ENCODE assay signal across 1 cellular context in genomic region chr1:113928950-113929749, GRCh38.
TF ChIP-seq lines count a peak whose summit lies in the region.

HIPK1 (plus strand) TSS chr1:113929324.

TF ChIP-seq in HEK293, 187 proteins besides CTCF, POLR2A, EP300 and RAD21 (continued from another document and continues in another):
- TF ChIP-seq TSHZ1 (tag by site-specific recombination; IDR thresholded peaks at IDR 0.05; ENCODE audit: borderline replicate concordance) (no peak; the same call in 1 of the 2 replicates), BCL6B (tag by site-specific recombination; IDR thresholded peaks at IDR 0.05) (peak; percentile 39), PATZ1 (tag by site-specific recombination; IDR thresholded peaks at IDR 0.05) (peak; percentile 83), ZNF629 (tag by site-specific recombination; IDR thresholded peaks at IDR 0.05) (peak; percentile 99), ZNF785 (tag by site-specific recombination; IDR thresholded peaks at IDR 0.05) (peak; percentile 46; the same call in 1 of the 2 replicates), ZFP37 (tag by site-specific recombination; IDR thresholded peaks at IDR 0.05) (peak; percentile 92), HOXA7 (CRISPR knock-in tag; IDR thresholded peaks at IDR 0.05; ENCODE audit: borderline replicate concordance) (no peak), FEZF1 (tag by site-specific recombination; IDR thresholded peaks at IDR 0.05) (peak; percentile 53; the same call in 1 of the 2 replicates), EGR2 (tag by site-specific recombination; IDR thresholded peaks at IDR 0.05; ENCODE audit: low read depth) (peak; percentile 84), ZNF596 (tag by site-specific recombination; IDR thresholded peaks at IDR 0.05) (no peak), ZNF514 (tag by site-specific recombination; IDR thresholded peaks at IDR 0.05) (no peak), ZNF184 (tag by site-specific recombination; IDR thresholded peaks at IDR 0.05) (peak; percentile 39; the same call in 1 of the 2 replicates), ZNF175 (tag by site-specific recombination; IDR thresholded peaks at IDR 0.05) (no peak), ZNF133 (tag by site-specific recombination; IDR thresholded peaks at IDR 0.05) (peak; percentile 9; the same call in 1 of the 2 replicates), ZNF843 (tag by site-specific recombination; IDR thresholded peaks at IDR 0.05) (peak; percentile 69; the same call in 1 of the 2 replicates), ZNF558 (tag by site-specific recombination; IDR thresholded peaks at IDR 0.05) (no peak), ZNF658 (tag by site-specific recombination; IDR thresholded peaks at IDR 0.05) (no peak), ZSCAN18 (tag by site-specific recombination; IDR thresholded peaks at IDR 0.05) (peak; percentile 51; the same call in 1 of the 2 replicates), ZNF76 (tag by site-specific recombination; IDR thresholded peaks at IDR 0.05; ENCODE audit: borderline replicate concordance, low read depth) (peak; percentile 89), ZNF155 (tag by site-specific recombination; IDR thresholded peaks at IDR 0.05) (no peak), BCL11A (tag by site-specific recombination; IDR thresholded peaks at IDR 0.05; ENCODE audit: low read depth) (no peak), MZF1 (tag by site-specific recombination; IDR thresholded peaks at IDR 0.05; ENCODE audit: borderline replicate concordance) (peak; percentile 30; the same call in 1 of the 2 replicates), ZNF169 (tag by site-specific recombination; IDR thresholded peaks at IDR 0.05) (no peak), ZNF223 (tag by site-specific recombination; IDR thresholded peaks at IDR 0.05) (no peak), ZNF280D (tag by site-specific recombination; IDR thresholded peaks at IDR 0.05) (no peak), ZNF350 (tag by site-specific recombination; IDR thresholded peaks at IDR 0.05) (no peak), ZNF704 (tag by site-specific recombination; IDR thresholded peaks at IDR 0.05) (no peak), ZNF157 (tag by site-specific recombination; IDR thresholded peaks at IDR 0.05) (no peak), ZFP41 (tag by site-specific recombination; IDR thresholded peaks at IDR 0.05; ENCODE audit: borderline replicate concordance) (no peak), ZNF16 (tag by site-specific recombination; IDR thresholded peaks at IDR 0.05; ENCODE audit: low read depth) (0 out of 2 replicates have a peak, but pooled peaks have one; percentile 20), ZNF792 (tag by site-specific recombination; IDR thresholded peaks at IDR 0.05) (no peak), TCF7L2 (IDR thresholded peaks at IDR 0.05; ENCODE audit: borderline replicate concordance, low read depth, low read length) (no peak), ZNF138 (tag by site-specific recombination; IDR thresholded peaks at IDR 0.05; ENCODE audit: borderline replicate concordance) (no peak), REPIN1 (tag by site-specific recombination; IDR thresholded peaks at IDR 0.05; ENCODE audit: low read depth) (0 out of 2 replicates have a peak, but pooled peaks have one; percentile 28), ZNF311 (tag by site-specific recombination; IDR thresholded peaks at IDR 0.05; ENCODE audit: borderline replicate concordance) (no peak), ZNF221 (tag by site-specific recombination; IDR thresholded peaks at IDR 0.05; ENCODE audit: borderline replicate concordance) (no peak), ZNF394 (tag by site-specific recombination; IDR thresholded peaks at IDR 0.05; ENCODE audit: borderline replicate concordance) (peak; percentile 81), ZXDB (tag by site-specific recombination; IDR thresholded peaks at IDR 0.05) (peak; percentile 94), ZNF837 (tag by site-specific recombination; IDR thresholded peaks at IDR 0.05) (no peak), ZNF354C (tag by site-specific recombination; IDR thresholded peaks at IDR 0.05; ENCODE audit: borderline replicate concordance, low read depth) (no peak), HOXD13 (CRISPR knock-in tag; IDR thresholded peaks at IDR 0.05; ENCODE audit: borderline replicate concordance) (peak; percentile 70; the same call in 1 of the 2 replicates), ZNF248 (tag by site-specific recombination; IDR thresholded peaks at IDR 0.05) (no peak), ZNF791 (tag by site-specific recombination; IDR thresholded peaks at IDR 0.05) (no peak), GLIS2 (tag by site-specific recombination; IDR thresholded peaks at IDR 0.05) (peak; percentile 14; the same call in 1 of the 2 replicates), INSM2 (tag by site-specific recombination; IDR thresholded peaks at IDR 0.05) (peak; percentile 63; the same call in 1 of the 2 replicates), SALL2 (tag by site-specific recombination; IDR thresholded peaks at IDR 0.05; ENCODE audit: borderline replicate concordance) (no peak), GLI4 (tag by site-specific recombination; IDR thresholded peaks at IDR 0.05) (peak; percentile 61; the same call in 1 of the 2 replicates), ZNF416 (tag by site-specific recombination; IDR thresholded peaks at IDR 0.05) (no peak), ZNF707 (tag by site-specific recombination; IDR thresholded peaks at IDR 0.05) (no peak), ZNF473 (tag by site-specific recombination; IDR thresholded peaks at IDR 0.05) (no peak), GFI1B (tag by site-specific recombination; IDR thresholded peaks at IDR 0.05) (peak; percentile 75), ZNF777 (tag by site-specific recombination; IDR thresholded peaks at IDR 0.05; ENCODE audit: borderline replicate concordance) (0 out of 2 replicates have a peak, but pooled peaks have one; percentile 24), ZSCAN4 (tag by site-specific recombination; IDR thresholded peaks at IDR 0.05) (0 out of 2 replicates have a peak, but pooled peaks have one; percentile 52), ZNF19 (tag by site-specific recombination; IDR thresholded peaks at IDR 0.05; ENCODE audit: low read depth) (no peak), HOXC10 (CRISPR knock-in tag; IDR thresholded peaks at IDR 0.05) (no peak), WT1 (tag by site-specific recombination; IDR thresholded peaks at IDR 0.05) (peak; percentile 68), ZNF548 (tag by site-specific recombination; IDR thresholded peaks at IDR 0.05) (no peak), GLIS1 (tag by site-specific recombination; IDR thresholded peaks at IDR 0.05) (peak; percentile 50)
